ENCODE assay signal across 2 cellular contexts in the genomic region with DNA sequence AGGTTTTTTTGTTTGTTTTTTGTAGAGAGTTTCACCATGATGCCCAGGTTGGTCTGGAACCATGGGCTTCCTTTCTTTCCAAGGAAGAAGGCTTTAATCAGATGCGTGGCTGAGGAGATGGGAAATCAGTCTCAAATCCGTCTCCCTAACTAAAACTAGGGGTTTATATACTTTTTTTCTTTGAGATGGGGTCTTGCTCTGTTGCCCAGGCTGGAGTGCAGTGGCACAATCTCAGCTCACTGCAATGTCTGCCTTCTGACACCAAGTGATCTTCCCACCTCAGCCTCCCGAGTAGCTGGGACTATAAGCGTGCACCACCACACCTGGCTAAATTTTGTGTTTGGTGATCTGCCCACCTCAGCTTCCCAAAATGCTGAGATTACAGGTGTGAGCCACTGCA. TPM values are rescaled to one million over a fixed set of nuclear protein-coding genes. Genes with fewer than 3 reads are reported as not detected.
"Had no signal": no experiment of that assay in that cellular context is flagged by ENCODE, and none has a peak within 500 bp of the region (broad histone marks: within the 10 kb centered on the region; RNA-seq: fewer than 3 reads in every experiment).

No MANE protein-coding gene starts in this region.

RNA-seq across cellular contexts. Expression of gene C5AR2, which starts 52.6 kb away (rescaled TPM):
- total RNA-seq: H9 had no signal
- polyA plus RNA-seq: GM23338 had no signal
